In the genomic region with DNA sequence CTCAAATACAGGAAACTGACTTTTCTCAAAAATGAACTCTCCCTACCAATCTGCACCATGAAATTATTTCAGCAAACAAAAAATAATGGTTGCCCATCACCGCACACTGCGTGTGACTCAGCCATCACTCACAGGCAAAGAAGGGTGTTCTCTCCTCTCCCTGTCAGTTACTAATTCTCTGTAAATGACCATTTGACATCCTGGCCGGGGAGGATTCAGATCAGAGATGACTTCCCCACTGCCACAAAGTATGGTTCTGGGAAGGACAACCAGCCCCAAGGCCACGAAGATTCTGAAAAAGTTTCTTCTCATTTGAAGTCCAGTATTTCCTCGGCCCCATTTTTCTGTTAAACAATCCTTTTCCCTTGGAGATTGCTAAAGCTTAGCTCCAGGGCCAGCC, we compare ENCODE assay signal across 8 cellular contexts.
DNase-seq lines count a peak whose midpoint lies in the region; ATAC-seq lines count a peak whose summit lies in the region.

No MANE protein-coding gene starts in this region.

- peak overlapping the region; percentile 84 for H3K9ac ChIP-seq in BLaER1

- H3K36me3 ChIP-seq in BLaER1 (0 out of 2 replicates have a peak, but pooled peaks cover 5% of the 10 kb centered on the region), muscle layer of duodenum (ENCODE audit: control insufficient read depth in 1 of 2, insufficient read depth in 2 of 2, low read length in 2 of 2) (no peaks in the 10 kb centered on the region)

- H3K4me3 ChIP-seq in BLaER1 (peak overlapping the region; percentile 62), muscle layer of duodenum (ENCODE audit: low read depth in 1 of 2, low read length in 2 of 2) (peak overlapping the region in 1 of 2 donors; percentile 21)

- peaks cover 93% of the 10 kb centered on the region for H3K4me1 ChIP-seq in BLaER1
- H3K4me1 ChIP-seq in muscle layer of duodenum (ENCODE audit: control insufficient read depth in 1 of 2, insufficient read depth in 2 of 2, low read length in 2 of 2) = peaks cover 0 to 4% of the 10 kb centered on the region in 2 donors

- no peaks in the 10 kb centered on the region for H3K27me3 ChIP-seq in BLaER1
- H3K27me3 ChIP-seq in muscle layer of duodenum (ENCODE audit: low read depth, low read length) = no peaks in the 10 kb centered on the region

- ATAC-seq in HG03432 (IDR thresholded peaks at IDR 0.05; ENCODE audit: unreplicated experiment) = no peak

- H3K9me3 ChIP-seq in BLaER1 = no peaks in the 10 kb centered on the region
- H3K9me3 ChIP-seq in muscle layer of duodenum (ENCODE audit: control insufficient read depth in 1 of 2, low read length in 2 of 2) = no peaks in the 10 kb centered on the region

- H3K27ac Mint-ChIP-seq in activated naive CD8-positive, alpha-beta T cell treated with anti-CD3 and anti-CD28 coated beads for 36 hours = peak overlapping the region; percentile 84

- peaks cover 42% of the 10 kb centered on the region for H3K4me1 Mint-ChIP-seq in activated naive CD8-positive, alpha-beta T cell treated with anti-CD3 and anti-CD28 coated beads for 36 hours

- peak overlapping the region; percentile 89 for H3K4me2 ChIP-seq in BLaER1

- H3K36me3 Mint-ChIP-seq in activated naive CD8-positive, alpha-beta T cell treated with anti-CD3 and anti-CD28 coated beads for 36 hours = no peaks in the 10 kb centered on the region

- no peaks in the 10 kb centered on the region for H3K27me3 Mint-ChIP-seq in activated naive CD8-positive, alpha-beta T cell treated with anti-CD3 and anti-CD28 coated beads for 36 hours

- H3K4me3 Mint-ChIP-seq in activated naive CD8-positive, alpha-beta T cell treated with anti-CD3 and anti-CD28 coated beads for 36 hours = peak overlapping the region; percentile 47

- H3K9me3 Mint-ChIP-seq in activated naive CD8-positive, alpha-beta T cell treated with anti-CD3 and anti-CD28 coated beads for 36 hours = no peaks in the 10 kb centered on the region

- H4K20me1 ChIP-seq in BLaER1 = no peaks in the 10 kb centered on the region

- peak overlapping the region; percentile 89 for H3K27ac ChIP-seq in BLaER1
- peak overlapping the region; percentile 69 for H3K27ac ChIP-seq in muscle layer of duodenum (ENCODE audit: low read length)

- DNase-seq in HS-27A (ENCODE audit: low read depth) (peak; percentile 61), ureter (ENCODE audit: low spot score) (no peak), NCI-H345 (lab: John Stamatoyannopoulos, UW) (no peak), H4 (ENCODE audit: low spot score) (no peak)
- DNase-seq in activated naive CD8-positive, alpha-beta T cell treated with anti-CD3 and anti-CD28 coated beads for 36 hours = no peak
